ENCODE assay signal across 31 cellular contexts in the genomic region with DNA sequence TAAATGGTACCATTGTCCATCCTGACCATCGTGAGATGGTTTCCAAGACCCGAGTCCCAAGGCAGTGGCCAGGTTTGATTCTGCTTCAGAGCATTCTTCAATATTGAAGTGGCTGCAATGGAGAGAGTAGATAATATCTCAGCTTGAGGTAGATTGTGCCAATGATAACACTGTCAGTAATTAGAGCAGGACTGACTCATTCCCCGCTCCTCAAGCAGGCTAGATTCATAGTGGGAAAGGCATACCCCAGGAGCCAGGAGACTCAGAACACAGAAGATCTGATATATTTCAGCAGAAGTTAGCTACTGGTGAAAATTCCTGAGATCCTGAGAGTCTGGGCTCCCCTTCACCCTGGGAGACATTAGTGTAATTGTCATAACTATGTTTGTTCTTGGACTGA. TPM values are rescaled to one million over a fixed set of nuclear protein-coding genes. Genes with fewer than 3 reads are reported as not detected.
"Had no signal": no experiment of that assay in that cellular context is flagged by ENCODE, and none has a peak within 500 bp of the region (broad histone marks: within the 10 kb centered on the region; RNA-seq: fewer than 3 reads in every experiment).

No MANE protein-coding gene starts in this region.

- H2AFZ ChIP-seq: neural progenitor cell, parathyroid adenoma had no signal

- H3K4me1 Mint-ChIP-seq: immature natural killer cell; naive thymus-derived CD4-positive, alpha-beta T cell; stimulated activated naive CD8-positive, alpha-beta T cell treated with anti-CD3 and anti-CD28 coated beads, Interleukin-15, amount 100 ng/mL, for 72 hours had no signal

- H3K9ac ChIP-seq: neural progenitor cell, parathyroid adenoma had no signal

- H3K9me3 ChIP-seq: gastroesophageal sphincter, suprapubic skin, transverse colon, vagina had no signal

- H3K79me2 ChIP-seq: parathyroid adenoma had no signal

- ATAC-seq: esophagus mucosa; foreskin keratinocyte; gastroesophageal sphincter; heart left ventricle; left lobe of liver; naive thymus-derived CD4-positive, alpha-beta T cell; sciatic nerve; stimulated activated naive CD8-positive, alpha-beta T cell treated with anti-CD3 and anti-CD28 coated beads, Interleukin-15, amount 100 ng/mL, for 72 hours had no signal

- H3K36me3 ChIP-seq: gastroesophageal sphincter, heart left ventricle, neural progenitor cell, right atrium auricular region, suprapubic skin, transverse colon, vagina had no signal

- H3K4me2 ChIP-seq: neural progenitor cell, smooth muscle cell had no signal

- H3K9me3 Mint-ChIP-seq: endodermal cell; stimulated activated naive CD8-positive, alpha-beta T cell treated with anti-CD3 and anti-CD28 coated beads, Interleukin-15, amount 100 ng/mL, for 72 hours had no signal

- H3K36me3 Mint-ChIP-seq: immature natural killer cell; naive thymus-derived CD4-positive, alpha-beta T cell; neural progenitor cell had no signal

- H3K4me3 Mint-ChIP-seq: endodermal cell; immature natural killer cell; naive thymus-derived CD4-positive, alpha-beta T cell; nephron; neural progenitor cell; stimulated activated naive CD8-positive, alpha-beta T cell treated with anti-CD3 and anti-CD28 coated beads, Interleukin-15, amount 100 ng/mL, for 72 hours had no signal

- H3K4me3 ChIP-seq: dorsolateral prefrontal cortex, gastroesophageal sphincter, heart left ventricle, lung, neural progenitor cell, right atrium auricular region, smooth muscle cell, suprapubic skin, transverse colon, vagina had no signal

- H3K27ac Mint-ChIP-seq: endodermal cell; immature natural killer cell; naive thymus-derived CD4-positive, alpha-beta T cell; nephron; neural progenitor cell; progenitor cell of endocrine pancreas; stimulated activated naive CD8-positive, alpha-beta T cell treated with anti-CD3 and anti-CD28 coated beads, Interleukin-15, amount 100 ng/mL, for 72 hours had no signal

- H3K27me3 ChIP-seq: foreskin keratinocyte, neural progenitor cell, right atrium auricular region, vagina had no signal

- H3K4me1 ChIP-seq: foreskin keratinocyte, gastroesophageal sphincter, heart left ventricle, parathyroid adenoma, right atrium auricular region, suprapubic skin, transverse colon, vagina had no signal

- DNase-seq: dorsolateral prefrontal cortex; effector CD4-positive, alpha-beta T cell; endodermal cell; foreskin keratinocyte; heart left ventricle; hypothalamus; immature natural killer cell; mesenchymal stem cell; midbrain; naive thymus-derived CD4-positive, alpha-beta T cell; stimulated activated CD4-positive, alpha-beta T cell treated with anti-CD3 and anti-CD28 coated beads, Interleukin-12 subunit alpha, Interleukin-12 subunit beta, amount 100 ng/mL, for 4 hours; stimulated activated CD4-positive, alpha-beta T cell treated with anti-CD3 and anti-CD28 coated beads, Interleukin-1b, Interleukin-23, amount 100 ng/mL, for 48 hours; stimulated activated CD4-positive, alpha-beta T cell treated with anti-CD3 and anti-CD28 coated beads, Interleukin-4, amount 100 ng/mL, for 1 hour; stimulated activated CD8-positive, alpha-beta memory T cell treated with anti-CD3 and anti-CD28 coated beads, Interleukin-4, amount 100 ng/mL, for 48 hours; stimulated activated naive CD4-positive, alpha-beta T cell; stimulated activated naive CD8-positive, alpha-beta T cell treated with anti-CD3 and anti-CD28 coated beads, Interleukin-15, amount 100 ng/mL, for 72 hours; transverse colon had no signal

- H3K27ac ChIP-seq: dorsolateral prefrontal cortex, epithelial cell of prostate, foreskin keratinocyte, gastroesophageal sphincter, heart left ventricle, neural progenitor cell, parathyroid adenoma, right atrium auricular region, suprapubic skin, transverse colon, vagina had no signal

RNA-seq across cellular contexts. Expression of a gene that starts 55.6 kb away (rescaled TPM):
- polyA plus RNA-seq: naive thymus-derived CD4-positive, alpha-beta T cell had no signal
